In genomic region chr3:54355795-54356194, GRCh38 we compare ENCODE assay signal across 22 cellular contexts.
"Had no signal": no experiment of that assay in that cellular context is flagged by ENCODE, and none has a peak within 500 bp of the region (broad histone marks: within the 10 kb centered on the region; RNA-seq: fewer than 3 reads in every experiment).

No MANE protein-coding gene starts in this region.

- H3K27ac ChIP-seq: breast epithelium, tibial artery had no signal

- H3K27me3 Mint-ChIP-seq: activated CD4-positive, alpha-beta T cell treated with anti-CD3 and anti-CD28 coated beads for 36 hours; activated naive CD8-positive, alpha-beta T cell treated with anti-CD3 and anti-CD28 coated beads for 36 hours; central memory CD8-positive, alpha-beta T cell; effector memory CD8-positive, alpha-beta T cell; memory B cell; stimulated activated naive CD8-positive, alpha-beta T cell treated with anti-CD3 and anti-CD28 coated beads, Interleukin-15, Interleukin-2, amounts not matched to agents 100 ng/mL and 50 ng/mL, for 24 hours had no signal

- H3K9me3 Mint-ChIP-seq: activated naive CD8-positive, alpha-beta T cell treated with anti-CD3 and anti-CD28 coated beads for 36 hours; activated T-cell treated with anti-CD3 and anti-CD28 coated beads, Interleukin-2, amount 50 U/mL, for 4 hours; stimulated activated naive CD8-positive, alpha-beta T cell treated with anti-CD3 and anti-CD28 coated beads, Interleukin-15, Interleukin-2, amounts not matched to agents 100 ng/mL and 50 ng/mL, for 24 hours; T-helper 1 cell treated with Interleukin-12 subunit alpha and Interleukin-12 subunit beta and Interleukin-4 antibody, amounts not matched to agents 30 μg/mL and 1 μg/mL, for 36 hours; WTC11 had no signal

- H3K36me3 Mint-ChIP-seq: activated naive CD8-positive, alpha-beta T cell treated with anti-CD3 and anti-CD28 coated beads for 36 hours; immature natural killer cell; memory B cell; WTC11 had no signal

- H3K9me3 ChIP-seq: breast epithelium, spleen, tibial artery had no signal

- H3K4me3 ChIP-seq: breast epithelium, dorsolateral prefrontal cortex, hepatocyte, spleen, tibial artery had no signal

- H3K4me1 Mint-ChIP-seq: activated CD4-positive, alpha-beta T cell treated with anti-CD3 and anti-CD28 coated beads for 36 hours; activated naive CD8-positive, alpha-beta T cell treated with anti-CD3 and anti-CD28 coated beads for 36 hours; central memory CD8-positive, alpha-beta T cell; immature natural killer cell; memory B cell; neural crest cell had no signal

- H3K36me3 ChIP-seq: breast epithelium, spleen, tibial artery had no signal

- H3K27ac Mint-ChIP-seq: activated CD4-positive, alpha-beta T cell treated with anti-CD3 and anti-CD28 coated beads for 36 hours; activated naive CD8-positive, alpha-beta T cell treated with anti-CD3 and anti-CD28 coated beads for 36 hours; effector memory CD8-positive, alpha-beta T cell; immature natural killer cell; memory B cell; stimulated activated naive CD8-positive, alpha-beta T cell treated with anti-CD3 and anti-CD28 coated beads, Interleukin-15, Interleukin-2, amounts not matched to agents 100 ng/mL and 50 ng/mL, for 24 hours; T-helper 1 cell treated with Interleukin-12 subunit alpha and Interleukin-12 subunit beta and Interleukin-4 antibody, amounts not matched to agents 30 μg/mL and 1 μg/mL, for 36 hours; WTC11 had no signal

- H3K4me3 Mint-ChIP-seq: activated CD4-positive, alpha-beta T cell treated with anti-CD3 and anti-CD28 coated beads for 36 hours; activated naive CD8-positive, alpha-beta T cell treated with anti-CD3 and anti-CD28 coated beads for 36 hours; activated T-cell treated with anti-CD3 and anti-CD28 coated beads, Interleukin-2, amount 50 U/mL, for 4 hours; central memory CD8-positive, alpha-beta T cell; effector memory CD8-positive, alpha-beta T cell; immature natural killer cell; memory B cell; neural crest cell; stimulated activated naive CD8-positive, alpha-beta T cell treated with anti-CD3 and anti-CD28 coated beads, Interleukin-15, Interleukin-2, amounts not matched to agents 100 ng/mL and 50 ng/mL, for 24 hours; T-helper 1 cell treated with Interleukin-12 subunit alpha and Interleukin-12 subunit beta and Interleukin-4 antibody, amounts not matched to agents 30 μg/mL and 1 μg/mL, for 36 hours; WTC11 had no signal

- DNase-seq: activated CD4-positive, alpha-beta T cell treated with anti-CD3 and anti-CD28 coated beads for 36 hours; activated CD4-positive, alpha-beta T cell treated with anti-CD3 and anti-CD28 coated beads, Interleukin-2, amount 50 U/mL, for 4 hours; activated CD8-positive, alpha-beta memory T cell treated with anti-CD3 and anti-CD28 coated beads, Interleukin-2, amount 50 U/mL, for 48 hours; activated naive CD4-positive, alpha-beta T cell treated with Interleukin-2 at 50 U/mL for 16 hours; activated naive CD8-positive, alpha-beta T cell treated with anti-CD3 and anti-CD28 coated beads for 36 hours; activated T-cell treated with anti-CD3 and anti-CD28 coated beads, Interleukin-2, amount 50 U/mL, for 4 hours; effector memory CD8-positive, alpha-beta T cell; foreskin fibroblast; immature natural killer cell; spleen; stimulated activated CD4-positive, alpha-beta T cell treated with anti-CD3 and anti-CD28 coated beads, Interleukin-4, amount 100 ng/mL, for 4 hours; T1000; tibial artery had no signal

- ATAC-seq: activated CD4-positive, alpha-beta T cell treated with anti-CD3 and anti-CD28 coated beads for 36 hours; activated T-cell treated with anti-CD3 and anti-CD28 coated beads, Interleukin-2, amount 50 U/mL, for 4 hours; effector memory CD8-positive, alpha-beta T cell; WTC11 had no signal

- H3K27me3 ChIP-seq: breast epithelium, dorsolateral prefrontal cortex, hepatocyte, spleen, tibial artery had no signal
